ENCODE assay signal across 15 cellular contexts in genomic region chr2:241966671-241967070, GRCh38.
DNase-seq lines count a peak whose midpoint lies in the region; ATAC-seq and TF ChIP-seq lines count a peak whose summit lies in the region.
"Had no signal": no experiment of that assay in that cellular context is flagged by ENCODE, and none has a peak within 500 bp of the region (broad histone marks: within the 10 kb centered on the region; RNA-seq: fewer than 3 reads in every experiment).

No MANE protein-coding gene starts in this region.

- peaks cover 10 to 14% of the 10 kb centered on the region in 2 experiments; a peak in 3 of 4 replicates for H3K4me1 ChIP-seq in HCT116 (ENCODE audit: control insufficient read depth in 1 of 2, insufficient read depth in 2 of 2, low read length in 2 of 2)
- no peaks in the 10 kb centered on the region for H3K4me1 ChIP-seq in thyroid gland
- peaks cover 0 to 14% (median 0%) of the 10 kb centered on the region in 4 donors for H3K4me1 ChIP-seq in transverse colon
- peaks cover 5% of the 10 kb centered on the region for H3K4me1 ChIP-seq in effector memory CD4-positive, alpha-beta T cell (ENCODE audit: control insufficient read depth, insufficient read depth, low read length, poor library complexity, severe bottlenecking)
- H3K4me1 ChIP-seq: upper lobe of left lung had no signal

- no peak overlapping the region for H3K9ac ChIP-seq in HCT116 (ENCODE audit: low read length)

- 90 to 92% methylated on average over 7 of the region's 7 CpGs for WGBS in thyroid gland, 2 donors
- WGBS in transverse colon (ENCODE audit: low coverage in 1 of 2), 2 donors: 88 to 92% methylated on average over 7 of the region's 7 CpGs

- TF ChIP-seq POLR2A in HCT116 (IDR thresholded peaks at IDR 0.05; ENCODE audit: borderline replicate concordance, extremely low read depth, insufficient read depth, insufficient read length): no peak
- no peak for TF ChIP-seq POLR2A in thyroid gland (IDR thresholded peaks at IDR 0.05)
- no peak for TF ChIP-seq POLR2A in transverse colon (IDR thresholded peaks at IDR 0.05)

- no peak for TF ChIP-seq EP300 in transverse colon (IDR thresholded peaks at IDR 0.05; ENCODE audit: low read depth)

- TF ChIP-seq CTCF in HCT116 (IDR thresholded peaks at IDR 0.05 in 2 of 3, conservative IDR thresholded peaks at IDR 0.05 in 1 of 3; ENCODE audit: borderline replicate concordance in 1 of 3, insufficient read depth in 1 of 3, low read depth in 2 of 3, low read length in 2 of 3) (no peak), nephron progenitor cell (IDR thresholded peaks at IDR 0.05) (no peak), thyroid gland (IDR thresholded peaks at IDR 0.05) (no peak), transverse colon (IDR thresholded peaks at IDR 0.05) (no peak)

- H3K4me3 ChIP-seq in HCT116 (replicated peaks in 1 of 2; ENCODE audit: low read depth in 1 of 2, low read length in 2 of 2) (no peak overlapping the region), thyroid gland (replicated peaks in 1 of 3) (no peak overlapping the region), transverse colon (no peak overlapping the region)
- no peak overlapping the region for H3K4me3 ChIP-seq in effector memory CD4-positive, alpha-beta T cell (ENCODE audit: insufficient read depth, low read depth, low read length, poor library complexity, severe bottlenecking)
- H3K4me3 ChIP-seq: upper lobe of left lung had no signal

- H3K4me2 ChIP-seq in HCT116 (ENCODE audit: low read length): peak overlapping the region; percentile 75; the same call in 1 of the 2 replicates

- H3K79me2 ChIP-seq in HCT116 (ENCODE audit: insufficient read depth, low read length): no peaks in the 10 kb centered on the region

- peak overlapping the region; percentile 62 for H3K4me3 Mint-ChIP-seq in T-helper 1 cell treated with Interleukin-12 subunit alpha and Interleukin-12 subunit beta and Interleukin-4 antibody, amounts not matched to agents 30 μg/mL and 1 μg/mL, for 36 hours
- peak overlapping the region; percentile 74 for H3K4me3 Mint-ChIP-seq in activated naive CD8-positive, alpha-beta T cell treated with anti-CD3 and anti-CD28 coated beads for 36 hours
- H3K4me3 Mint-ChIP-seq in nephron progenitor cell: peak overlapping the region; percentile 50

- peaks cover 4% of the 10 kb centered on the region for H3K9me3 Mint-ChIP-seq in T-helper 1 cell treated with Interleukin-12 subunit alpha and Interleukin-12 subunit beta and Interleukin-4 antibody, amounts not matched to agents 30 μg/mL and 1 μg/mL, for 36 hours
- H3K9me3 Mint-ChIP-seq in activated naive CD8-positive, alpha-beta T cell treated with anti-CD3 and anti-CD28 coated beads for 36 hours: peaks cover 1% of the 10 kb centered on the region
- H3K9me3 Mint-ChIP-seq in nephron progenitor cell: peaks cover 4% of the 10 kb centered on the region

- no peaks in the 10 kb centered on the region for H4K20me1 ChIP-seq in HCT116 (ENCODE audit: insufficient read depth)

- no peaks in the 10 kb centered on the region for H3K36me3 Mint-ChIP-seq in T-helper 1 cell treated with Interleukin-12 subunit alpha and Interleukin-12 subunit beta and Interleukin-4 antibody, amounts not matched to agents 30 μg/mL and 1 μg/mL, for 36 hours (ENCODE audit: low read depth)
- peaks cover 24% of the 10 kb centered on the region for H3K36me3 Mint-ChIP-seq in activated naive CD8-positive, alpha-beta T cell treated with anti-CD3 and anti-CD28 coated beads for 36 hours
- H3K36me3 Mint-ChIP-seq in nephron progenitor cell (ENCODE audit: low read depth): peaks cover 9% of the 10 kb centered on the region

- intact Hi-C loops in HCT116 (cut with micrococcal nuclease): no loop called here
- intact Hi-C loops in thyroid gland (cut with DNase I): no loop called here
- intact Hi-C loops in transverse colon (cut with DNase I; ENCODE audit: low total_unique reads): no loop called here

- DNase-seq in T-helper 1 cell: no peak
- DNase-seq in HCT116 (ENCODE audit: low read depth, low spot score): no peak
- peak; percentile 16 for DNase-seq in activated naive CD8-positive, alpha-beta T cell treated with anti-CD3 and anti-CD28 coated beads for 36 hours
- DNase-seq in nephron progenitor cell: no peak
- DNase-seq in thyroid gland: no peak
- no peak for DNase-seq in transverse colon
- no peak for DNase-seq in effector memory CD4-positive, alpha-beta T cell
- DNase-seq: 8988T, DMS 273 treated with DMSO at 0.1 percent for 48 hours, midbrain, NCI-H1092 treated with DMSO at 0.1 percent for 48 hours, NCI-H510A treated with DMSO at 0.1 percent for 48 hours, upper lobe of left lung had no signal

- H3K27me3 ChIP-seq in HCT116 (ENCODE audit: insufficient read depth, low read length) (no peaks in the 10 kb centered on the region), thyroid gland (no peaks in the 10 kb centered on the region), transverse colon (no peaks in the 10 kb centered on the region)
- H3K27me3 ChIP-seq in effector memory CD4-positive, alpha-beta T cell (replicated peaks; ENCODE audit: control insufficient read depth, insufficient read depth, low read length, poor library complexity, severe bottlenecking): no peaks in the 10 kb centered on the region
- H3K27me3 ChIP-seq: right atrium auricular region, upper lobe of left lung had no signal

- TF ChIP-seq RAD21 in HCT116 (IDR thresholded peaks at IDR 0.05; ENCODE audit: low read depth): no peak

- no peak overlapping the region for H2AFZ ChIP-seq in HCT116 (ENCODE audit: low read depth, low read length, poor library complexity, severe bottlenecking)

- no peak for ATAC-seq in HCT116

- CTCF ChIA-PET in HCT116 (lab: Charles Lee): no interaction called here

- peaks cover 14% of the 10 kb centered on the region for H3K4me1 Mint-ChIP-seq in T-helper 1 cell treated with Interleukin-12 subunit alpha and Interleukin-12 subunit beta and Interleukin-4 antibody, amounts not matched to agents 30 μg/mL and 1 μg/mL, for 36 hours (ENCODE audit: low read depth)
- peaks cover 39% of the 10 kb centered on the region for H3K4me1 Mint-ChIP-seq in activated naive CD8-positive, alpha-beta T cell treated with anti-CD3 and anti-CD28 coated beads for 36 hours
- H3K4me1 Mint-ChIP-seq in nephron progenitor cell: peaks cover 19% of the 10 kb centered on the region

- H3K9me2 ChIP-seq in HCT116 (ENCODE audit: insufficient read depth): no peaks in the 10 kb centered on the region

- POLR2A ChIA-PET in HCT116 (lab: Charles Lee): interaction anchor here (1.2 kb wide), 1 partner anchor 12 kb away, joined by 3 read pairs; no protein-coding TSS in a partner anchor

- H3K27ac Mint-ChIP-seq in T-helper 1 cell treated with Interleukin-12 subunit alpha and Interleukin-12 subunit beta and Interleukin-4 antibody, amounts not matched to agents 30 μg/mL and 1 μg/mL, for 36 hours: peak overlapping the region; percentile 80
- H3K27ac Mint-ChIP-seq in activated naive CD8-positive, alpha-beta T cell treated with anti-CD3 and anti-CD28 coated beads for 36 hours: peak overlapping the region; percentile 94
- H3K27ac Mint-ChIP-seq in nephron progenitor cell: peak overlapping the region; percentile 38

- H3K36me3 ChIP-seq in HCT116 (ENCODE audit: control insufficient read depth in 1 of 2, insufficient read depth in 2 of 2, low read length in 2 of 2): no peaks in the 10 kb centered on the region
- H3K36me3 ChIP-seq in thyroid gland: no peaks in the 10 kb centered on the region
- no peaks in the 10 kb centered on the region for H3K36me3 ChIP-seq in transverse colon
- no peaks in the 10 kb centered on the region for H3K36me3 ChIP-seq in effector memory CD4-positive, alpha-beta T cell (ENCODE audit: control insufficient read depth, insufficient read depth, low read length)
- H3K36me3 ChIP-seq: right atrium auricular region, upper lobe of left lung had no signal

- BruUV-seq in HCT116 (replicated peaks; lab: Mats Ljungman, UMichigan): no TSS peak

- RAD21 ChIA-PET in HCT116 (lab: Charles Lee; ENCODE audit: low non-redundant PET in 1 of 2, low total read pairs in 2 of 2, uncharacterized antibody in 2 of 2, unreplicated experiment in 2 of 2): no interaction called here

- H3K27ac ChIP-seq in HCT116 (ENCODE audit: low read depth, low read length) (no peak overlapping the region), thyroid gland (no peak overlapping the region), transverse colon (peak overlapping the region in 2 of 4 donors; percentile 16 to 55)
- H3K27ac ChIP-seq in effector memory CD4-positive, alpha-beta T cell (ENCODE audit: insufficient read depth, low read length, poor library complexity, severe bottlenecking): no peak overlapping the region
- H3K27ac ChIP-seq: right atrium auricular region, upper lobe of left lung had no signal

- H3K27me3 Mint-ChIP-seq in T-helper 1 cell treated with Interleukin-12 subunit alpha and Interleukin-12 subunit beta and Interleukin-4 antibody, amounts not matched to agents 30 μg/mL and 1 μg/mL, for 36 hours (ENCODE audit: low read depth): peaks cover 5% of the 10 kb centered on the region
- H3K27me3 Mint-ChIP-seq in activated naive CD8-positive, alpha-beta T cell treated with anti-CD3 and anti-CD28 coated beads for 36 hours: no peaks in the 10 kb centered on the region
- peaks cover 2% of the 10 kb centered on the region for H3K27me3 Mint-ChIP-seq in nephron progenitor cell (ENCODE audit: low read depth, poor library complexity)

- in situ Hi-C loops in transverse colon (cut with MboI; ENCODE audit: low pct_ligation_motif_present in 1 of 4, low pct_unique_long_range_greater_than_20kb in 1 of 4, low sequenced_read_pairs in 3 of 4): no loop called here

- H3K9me3 ChIP-seq in HCT116 (ENCODE audit: control insufficient read depth in 1 of 2, insufficient read depth in 1 of 2, low read depth in 1 of 2, low read length in 2 of 2): no peaks in the 10 kb centered on the region
- H3K9me3 ChIP-seq in thyroid gland: no peaks in the 10 kb centered on the region
- H3K9me3 ChIP-seq in transverse colon: no peaks in the 10 kb centered on the region
- no peaks in the 10 kb centered on the region for H3K9me3 ChIP-seq in effector memory CD4-positive, alpha-beta T cell (ENCODE audit: control insufficient read depth, low read length)
- H3K9me3 ChIP-seq: right atrium auricular region, upper lobe of left lung had no signal

TF ChIP-seq in HCT116, 20 proteins besides CTCF, POLR2A, EP300 and RAD21 (continues in another document):
- TF ChIP-seq SRF (IDR thresholded peaks at IDR 0.05; ENCODE audit: low read depth): no peak
- no peak for TF ChIP-seq TCF7L2 (IDR thresholded peaks at IDR 0.05; ENCODE audit: borderline replicate concordance, extremely low read depth, insufficient read depth, insufficient read length)
- no peak for TF ChIP-seq EZH2 (IDR thresholded peaks at IDR 0.05)
- TF ChIP-seq CEBPB (IDR thresholded peaks at IDR 0.05; ENCODE audit: low read depth): no peak
- TF ChIP-seq ZFX (IDR thresholded peaks at IDR 0.05): no peak
- no peak for TF ChIP-seq ATF3 (IDR thresholded peaks at IDR 0.05)
- no peak for TF ChIP-seq CBX3 (IDR thresholded peaks at IDR 0.05; ENCODE audit: low read depth)

Comparison
In these comparisons a context has a peak if more than half of its experiments do, and no peak if none do; other contexts are left out.
1. H3K27ac Mint-ChIP-seq: peak in every context shown above with its lines; median percentile 94 in activated naive CD8-positive, alpha-beta T cell treated with anti-CD3 and anti-CD28 coated beads for 36 hours; 80 in T-helper 1 cell treated with Interleukin-12 subunit alpha and Interleukin-12 subunit beta and Interleukin-4 antibody, amounts not matched to agents 30 μg/mL and 1 μg/mL, for 36 hours; 38 in nephron progenitor cell.